ENCODE assay signal across 18 cellular contexts in the genomic region with DNA sequence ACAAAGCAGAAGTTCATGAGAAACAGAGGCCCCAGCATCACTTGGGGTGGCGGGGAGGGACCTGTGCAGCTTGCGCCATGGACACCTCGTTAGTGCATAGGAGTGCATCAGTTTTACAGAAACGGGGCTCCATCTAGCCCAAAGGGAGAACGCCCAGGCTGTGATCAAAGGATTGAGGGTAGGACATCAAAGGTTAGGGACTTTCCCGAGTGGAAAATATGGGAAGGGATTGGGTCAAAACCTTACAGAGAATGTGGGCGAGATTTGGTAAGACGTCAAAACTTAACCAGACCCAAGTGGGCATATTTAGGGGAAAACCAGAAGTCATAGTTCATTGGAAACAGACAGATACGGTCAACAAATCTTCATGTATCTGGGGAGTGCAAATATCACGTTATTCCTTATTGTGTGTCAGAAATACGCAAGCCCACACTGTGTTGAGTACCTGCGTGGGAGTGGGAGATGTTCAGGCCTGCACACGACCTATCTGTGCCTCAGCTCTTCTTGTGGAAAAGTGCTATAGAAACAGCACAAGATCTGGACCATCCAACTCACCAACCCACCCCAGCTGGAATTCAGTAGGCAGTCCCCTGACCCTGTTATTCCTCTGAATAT.
DNase-seq lines count a peak whose midpoint lies in the region; ATAC-seq and TF ChIP-seq lines count a peak whose summit lies in the region.
"Had no signal": no experiment of that assay in that cellular context is flagged by ENCODE, and none has a peak within 500 bp of the region (broad histone marks: within the 10 kb centered on the region; RNA-seq: fewer than 3 reads in every experiment).

No MANE protein-coding gene starts in this region.

- H3K27ac ChIP-seq in OCI-LY3 (ENCODE audit: low read length): no peak overlapping the region
- H3K27ac ChIP-seq: prostate gland had no signal

- peaks cover 16% of the 10 kb centered on the region for H3K27me3 Mint-ChIP-seq in activated naive CD4-positive, alpha-beta T cell treated with anti-CD3 and anti-CD28 coated beads, Interleukin-2, amount 10 ng/mL, durations not matched to agents 7 days and 5 days
- H3K27me3 Mint-ChIP-seq in activated naive CD8-positive, alpha-beta T cell treated with anti-CD3 and anti-CD28 coated beads, Interleukin-2, amount 50 U/mL, for 24 hours: peaks cover 2% of the 10 kb centered on the region
- peaks cover 24% of the 10 kb centered on the region for H3K27me3 Mint-ChIP-seq in stimulated activated memory B cell treated with anti-CD40 and anti-IgM and Interleukin-4, amounts not matched to agents 10 μg/mL and 1 μg/mL and 100 μg/mL, for 72 hours

- no peaks in the 10 kb centered on the region for H4K20me1 ChIP-seq in OCI-LY3 (ENCODE audit: insufficient read depth, low read length)

- H3K9me3 ChIP-seq in OCI-LY3 (ENCODE audit: insufficient read depth, low read length): no peaks in the 10 kb centered on the region
- H3K9me3 ChIP-seq: prostate gland had no signal

- H3K36me3 Mint-ChIP-seq in activated naive CD4-positive, alpha-beta T cell treated with anti-CD3 and anti-CD28 coated beads, Interleukin-2, amount 10 ng/mL, durations not matched to agents 7 days and 5 days: no peaks in the 10 kb centered on the region
- H3K36me3 Mint-ChIP-seq in activated naive CD8-positive, alpha-beta T cell treated with anti-CD3 and anti-CD28 coated beads, Interleukin-2, amount 50 U/mL, for 24 hours (ENCODE audit: low read depth): peaks cover 6% of the 10 kb centered on the region
- H3K36me3 Mint-ChIP-seq in stimulated activated memory B cell treated with anti-CD40 and anti-IgM and Interleukin-4, amounts not matched to agents 10 μg/mL and 1 μg/mL and 100 μg/mL, for 72 hours: no peaks in the 10 kb centered on the region
- H3K36me3 Mint-ChIP-seq: CD8-positive, alpha-beta T cell; mesothelial cell of epicardium had no signal

- H3K4me2 ChIP-seq in OCI-LY3 (ENCODE audit: low read length): peak overlapping the region; percentile 34

- no peak overlapping the region for H3K9ac ChIP-seq in OCI-LY3 (ENCODE audit: low read length)

- no peaks in the 10 kb centered on the region for H3K79me2 ChIP-seq in OCI-LY3 (ENCODE audit: low read length)

- DNase-seq in activated naive CD4-positive, alpha-beta T cell treated with Interleukin-2 at 50 U/mL for 16 hours: peak; percentile 50
- no peak for DNase-seq in activated naive CD4-positive, alpha-beta T cell treated with anti-CD3 and anti-CD28 coated beads, Interleukin-2, amount 10 ng/mL, durations not matched to agents 7 days and 5 days
- DNase-seq in activated naive CD8-positive, alpha-beta T cell treated with anti-CD3 and anti-CD28 coated beads, Interleukin-2, amount 50 U/mL, for 24 hours: peak; percentile 63
- DNase-seq in NCI-H1694 (lab: John Stamatoyannopoulos, UW): no peak
- DNase-seq in cerebellar cortex (ENCODE audit: low spot score): no peak
- no peak for DNase-seq in NOMO-1 (lab: John Stamatoyannopoulos, UW; ENCODE audit: unreplicated experiment in 2 of 2)
- DNase-seq: activated effector memory CD4-positive, alpha-beta T cell treated with Interleukin-2 at 50 U/mL for 16 hours; CD8-positive, alpha-beta T cell; cortex of kidney; DND-41; left cardiac atrium; NCI-H1417 treated with DMSO at 0.1 percent for 48 hours; RPMI8226 had no signal

- peaks cover 29% of the 10 kb centered on the region for H3K4me1 ChIP-seq in OCI-LY3 (ENCODE audit: low read length)

- H3K4me3 ChIP-seq in OCI-LY3 (ENCODE audit: low read length): no peak overlapping the region
- H3K4me3 ChIP-seq: prostate gland, skin epidermis had no signal

- CTCF ChIA-PET in activated naive CD4-positive, alpha-beta T cell treated with anti-CD3 and anti-CD28 coated beads, Interleukin-2, amount 10 ng/mL, durations not matched to agents 7 days and 5 days (lab: Charles Lee): interaction anchor here (0.5 to 2.1 kb wide), 2 partner anchors 18 to 704 kb away, joined by 4 to 5 read pairs; no protein-coding TSS in a partner anchor

- H3K9me3 Mint-ChIP-seq in activated naive CD4-positive, alpha-beta T cell treated with anti-CD3 and anti-CD28 coated beads, Interleukin-2, amount 10 ng/mL, durations not matched to agents 7 days and 5 days: peaks cover 5% of the 10 kb centered on the region
- peaks cover 4% of the 10 kb centered on the region for H3K9me3 Mint-ChIP-seq in activated naive CD8-positive, alpha-beta T cell treated with anti-CD3 and anti-CD28 coated beads, Interleukin-2, amount 50 U/mL, for 24 hours
- no peaks in the 10 kb centered on the region for H3K9me3 Mint-ChIP-seq in stimulated activated memory B cell treated with anti-CD40 and anti-IgM and Interleukin-4, amounts not matched to agents 10 μg/mL and 1 μg/mL and 100 μg/mL, for 72 hours
- H3K9me3 Mint-ChIP-seq: CD8-positive, alpha-beta T cell; mesothelial cell of epicardium had no signal

- no peak overlapping the region for H3K4me3 Mint-ChIP-seq in activated naive CD4-positive, alpha-beta T cell treated with anti-CD3 and anti-CD28 coated beads, Interleukin-2, amount 10 ng/mL, durations not matched to agents 7 days and 5 days
- peak overlapping the region; percentile 76 for H3K4me3 Mint-ChIP-seq in activated naive CD8-positive, alpha-beta T cell treated with anti-CD3 and anti-CD28 coated beads, Interleukin-2, amount 50 U/mL, for 24 hours
- no peak overlapping the region for H3K4me3 Mint-ChIP-seq in stimulated activated memory B cell treated with anti-CD40 and anti-IgM and Interleukin-4, amounts not matched to agents 10 μg/mL and 1 μg/mL and 100 μg/mL, for 72 hours
- H3K4me3 Mint-ChIP-seq: CD8-positive, alpha-beta T cell; mesothelial cell of epicardium had no signal

- peaks cover 43% of the 10 kb centered on the region for H3K4me1 Mint-ChIP-seq in activated naive CD4-positive, alpha-beta T cell treated with anti-CD3 and anti-CD28 coated beads, Interleukin-2, amount 10 ng/mL, durations not matched to agents 7 days and 5 days
- H3K4me1 Mint-ChIP-seq in activated naive CD8-positive, alpha-beta T cell treated with anti-CD3 and anti-CD28 coated beads, Interleukin-2, amount 50 U/mL, for 24 hours: peaks cover 48% of the 10 kb centered on the region
- H3K4me1 Mint-ChIP-seq in stimulated activated memory B cell treated with anti-CD40 and anti-IgM and Interleukin-4, amounts not matched to agents 10 μg/mL and 1 μg/mL and 100 μg/mL, for 72 hours: peaks cover 51% of the 10 kb centered on the region

- no peak overlapping the region for H3K27ac Mint-ChIP-seq in activated naive CD4-positive, alpha-beta T cell treated with anti-CD3 and anti-CD28 coated beads, Interleukin-2, amount 10 ng/mL, durations not matched to agents 7 days and 5 days
- H3K27ac Mint-ChIP-seq in activated naive CD8-positive, alpha-beta T cell treated with anti-CD3 and anti-CD28 coated beads, Interleukin-2, amount 50 U/mL, for 24 hours: peak overlapping the region; percentile 93
- peak overlapping the region; percentile 93 for H3K27ac Mint-ChIP-seq in stimulated activated memory B cell treated with anti-CD40 and anti-IgM and Interleukin-4, amounts not matched to agents 10 μg/mL and 1 μg/mL and 100 μg/mL, for 72 hours
- H3K27ac Mint-ChIP-seq: CD8-positive, alpha-beta T cell; mesothelial cell of epicardium had no signal

- H3K36me3 ChIP-seq in OCI-LY3 (replicated peaks; ENCODE audit: low read depth, low read length): no peaks in the 10 kb centered on the region
- H3K36me3 ChIP-seq: prostate gland had no signal

- ATAC-seq in activated naive CD8-positive, alpha-beta T cell treated with anti-CD3 and anti-CD28 coated beads, Interleukin-2, amount 50 U/mL, for 24 hours: peak; percentile 92
- peak; percentile 86 for ATAC-seq in stimulated activated memory B cell treated with anti-CD40 and anti-IgM and Interleukin-4, amounts not matched to agents 10 μg/mL and 1 μg/mL and 100 μg/mL, for 72 hours
- ATAC-seq: CD8-positive, alpha-beta T cell; left cardiac atrium had no signal

- no peak for TF ChIP-seq CTCF in OCI-LY3 (IDR thresholded peaks at IDR 0.05; ENCODE audit: low read depth, low read length)

- peaks cover 7% of the 10 kb centered on the region for H3K27me3 ChIP-seq in OCI-LY3 (ENCODE audit: low read depth, low read length)

- no peak overlapping the region for H2AFZ ChIP-seq in OCI-LY3 (ENCODE audit: low read depth, low read length)

Comparison
In these comparisons a context has a peak if more than half of its experiments do, and no peak if none do; other contexts are left out.
1. DNase-seq: peak in activated naive CD4-positive, alpha-beta T cell treated with Interleukin-2 at 50 U/mL for 16 hours (single experiment) and activated naive CD8-positive, alpha-beta T cell treated with anti-CD3 and anti-CD28 coated beads, Interleukin-2, amount 50 U/mL, for 24 hours (single experiment); none in activated naive CD4-positive, alpha-beta T cell treated with anti-CD3 and anti-CD28 coated beads, Interleukin-2, amount 10 ng/mL, durations not matched to agents 7 days and 5 days (single experiment), NCI-H1694 (single experiment), cerebellar cortex (single experiment) and NOMO-1 (0 of 2).